8 cellular contexts compared by ENCODE assay signal in genomic region chr1:39082140-39082799, GRCh38.
DNase-seq lines count a peak whose midpoint lies in the region; ATAC-seq and TF ChIP-seq lines count a peak whose summit lies in the region.

No MANE protein-coding gene starts in this region.

- TF ChIP-seq CTCF in AG09309 (IDR thresholded peaks at IDR 0.05; ENCODE audit: control insufficient read depth, insufficient read depth, low read depth, low read length, missing control alignments) (no peak), HFF-Myc (IDR thresholded peaks at IDR 0.05; ENCODE audit: low read depth, low read length, missing control alignments) (no peak), nephron (IDR thresholded peaks at IDR 0.05; ENCODE audit: unreplicated experiment in 3 of 3) (no peak)

- H3K36me3 Mint-ChIP-seq in dendritic cell treated with granulocyte-macrophage colony-stimulating factor and Interleukin-4, amounts not matched to agents 40 ng/mL and 50 ng/mL, for 4 days (ENCODE audit: low read depth): no peaks in the 10 kb centered on the region
- no peaks in the 10 kb centered on the region for H3K36me3 Mint-ChIP-seq in nephron (ENCODE audit: low read depth)

- peaks cover 21% of the 10 kb centered on the region for H3K4me1 Mint-ChIP-seq in dendritic cell treated with granulocyte-macrophage colony-stimulating factor and Interleukin-4, amounts not matched to agents 40 ng/mL and 50 ng/mL, for 4 days (ENCODE audit: low read depth)
- peaks cover 30% of the 10 kb centered on the region for H3K4me1 Mint-ChIP-seq in nephron

- peak overlapping the region; percentile 42 for H3K4me3 Mint-ChIP-seq in dendritic cell treated with granulocyte-macrophage colony-stimulating factor and Interleukin-4, amounts not matched to agents 40 ng/mL and 50 ng/mL, for 4 days
- H3K4me3 Mint-ChIP-seq in nephron: peak overlapping the region; percentile 83 to 87 (median 85)

- ATAC-seq in GM18873 (IDR thresholded peaks at IDR 0.05; ENCODE audit: low FRiP score, unreplicated experiment): no peak

- intact Hi-C loops in dendritic cell treated with granulocyte-macrophage colony-stimulating factor and Interleukin-4, amounts not matched to agents 40 ng/mL and 50 ng/mL, for 4 days (cut with micrococcal nuclease): loop anchor here (10.0 kb wide), 1 partner anchor 207 kb away; the partner anchor contains the start of gene MYCBP

- no peak for DNase-seq in AG09309 (ENCODE audit: low read depth)
- DNase-seq in HFF-Myc (ENCODE audit: extremely low read depth, low read depth): no peak
- no peak for DNase-seq in NCI-H2171 (lab: John Stamatoyannopoulos, UW)
- DNase-seq in activated CD8-positive, alpha-beta memory T cell treated with anti-CD3 and anti-CD28 coated beads, Interleukin-2, amount 50 U/mL, for 48 hours: no peak
- DNase-seq in foreskin melanocyte: no peak

- H3K27ac Mint-ChIP-seq in dendritic cell treated with granulocyte-macrophage colony-stimulating factor and Interleukin-4, amounts not matched to agents 40 ng/mL and 50 ng/mL, for 4 days: no peak overlapping the region
- peak overlapping the region in 2 of 3 experiments; percentile 57 to 67 for H3K27ac Mint-ChIP-seq in nephron

- no peaks in the 10 kb centered on the region for H3K9me3 Mint-ChIP-seq in dendritic cell treated with granulocyte-macrophage colony-stimulating factor and Interleukin-4, amounts not matched to agents 40 ng/mL and 50 ng/mL, for 4 days
- H3K9me3 Mint-ChIP-seq in nephron: no peaks in the 10 kb centered on the region

- H3K4me3 ChIP-seq in AG09309 (ENCODE audit: control insufficient read depth, low read depth, low read length) (peak overlapping the region; percentile 36), HFF-Myc (replicated peaks; ENCODE audit: low read depth, low read length) (peak overlapping the region; percentile 25; the same call in 1 of the 2 replicates)

- H3K27me3 Mint-ChIP-seq in dendritic cell treated with granulocyte-macrophage colony-stimulating factor and Interleukin-4, amounts not matched to agents 40 ng/mL and 50 ng/mL, for 4 days: peaks cover 48% of the 10 kb centered on the region
- peaks cover 38% of the 10 kb centered on the region for H3K27me3 Mint-ChIP-seq in nephron (ENCODE audit: low read depth)
